Comparison of ENCODE assay signal across 25 cellular contexts in the genomic region with DNA sequence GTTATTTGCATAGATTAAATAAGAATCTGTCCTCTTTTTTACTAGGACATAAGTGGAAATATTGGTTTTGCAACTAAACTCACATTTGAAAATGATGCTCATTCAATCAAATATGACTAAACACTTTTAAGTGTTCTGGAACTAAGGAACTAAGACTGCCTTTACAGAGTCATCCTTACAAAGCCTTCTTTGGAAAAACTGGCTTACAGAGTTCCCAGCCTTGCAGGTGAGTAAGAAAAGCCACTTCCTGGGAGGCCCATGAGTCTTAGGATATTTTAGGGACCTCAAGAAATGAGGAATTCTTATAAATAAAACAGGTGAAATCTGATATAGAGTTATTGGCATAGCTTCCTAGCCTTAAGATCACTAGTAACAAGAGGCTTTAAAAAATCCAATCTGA.
"Had no signal": no experiment of that assay in that cellular context is flagged by ENCODE, and none has a peak within 500 bp of the region (broad histone marks: within the 10 kb centered on the region; RNA-seq: fewer than 3 reads in every experiment).

No MANE protein-coding gene starts in this region.

- H3K9me3 Mint-ChIP-seq: activated B cell treated with CpG ODN at 0.5 μM for 24 hours; activated CD8-positive, alpha-beta T cell treated with anti-CD3 and anti-CD28 coated beads for 36 hours; activated naive CD4-positive, alpha-beta T cell treated with anti-CD3 and anti-CD28 coated beads, Interleukin-2, amount 50 U/mL, for 24 hours; activated T-cell treated with anti-CD3 and anti-CD28 coated beads, Interleukin-2, amount 50 U/mL, for 4 hours; activated T-helper 17 cell treated with anti-CD3 and anti-CD28 coated beads, Interleukin-2, amount 50 U/mL, for 72 hours; effector memory CD8-positive, alpha-beta T cell; stimulated activated naive CD8-positive, alpha-beta T cell treated with anti-CD3 and anti-CD28 coated beads, Interleukin-15, Interleukin-2, amounts not matched to agents 100 ng/mL and 50 ng/mL, for 24 hours had no signal

- H3K9me3 ChIP-seq: body of pancreas, heart right ventricle, left lung, lower lobe of right lung, right lobe of liver, thoracic aorta had no signal

- H3K27ac ChIP-seq: body of pancreas, coronary artery, heart right ventricle, left lung, lower lobe of right lung, right lobe of liver, thoracic aorta had no signal

- H3K36me3 ChIP-seq: heart right ventricle, left lung, lower lobe of right lung, right lobe of liver, thoracic aorta had no signal

- H3K27me3 Mint-ChIP-seq: activated B cell treated with CpG ODN at 0.5 μM for 24 hours; activated CD8-positive, alpha-beta T cell treated with anti-CD3 and anti-CD28 coated beads for 36 hours; activated naive CD4-positive, alpha-beta T cell treated with anti-CD3 and anti-CD28 coated beads, Interleukin-2, amount 50 U/mL, for 24 hours; activated T-helper 17 cell treated with anti-CD3 and anti-CD28 coated beads, Interleukin-2, amount 50 U/mL, for 72 hours; effector memory CD8-positive, alpha-beta T cell; stimulated activated naive CD8-positive, alpha-beta T cell treated with anti-CD3 and anti-CD28 coated beads, Interleukin-15, Interleukin-2, amounts not matched to agents 100 ng/mL and 50 ng/mL, for 24 hours; T-helper 17 cell had no signal

- H3K4me3 ChIP-seq: body of pancreas, coronary artery, heart right ventricle, left lung, lower lobe of right lung, right lobe of liver, thoracic aorta had no signal

- DNase-seq: activated B cell treated with CpG ODN at 0.5 μM for 24 hours; activated CD4-positive, alpha-beta T cell treated with anti-CD3 and anti-CD28 coated beads, Interleukin-2, amount 50 U/mL, for 1 hour; activated CD8-positive, alpha-beta T cell treated with anti-CD3 and anti-CD28 coated beads for 36 hours; activated gamma-delta T cell treated with Interleukin-2 at 50 U/mL for 16 hours; activated T-cell treated with anti-CD3 and anti-CD28 coated beads, Interleukin-2, amount 50 U/mL, for 4 hours; anterior cingulate cortex; body of pancreas; effector memory CD8-positive, alpha-beta T cell; foreskin fibroblast; heart right ventricle; kidney glomerular epithelial cell; left lung; lower lobe of right lung; posterior cingulate gyrus; right lobe of liver; stimulated activated CD4-positive, alpha-beta T cell treated with anti-CD3 and anti-CD28 coated beads, Interleukin-4, amount 100 ng/mL, for 1 hour; T-helper 17 cell; T1000; trophoblast cell had no signal

- H3K27ac Mint-ChIP-seq: activated B cell treated with CpG ODN at 0.5 μM for 24 hours; activated CD8-positive, alpha-beta T cell treated with anti-CD3 and anti-CD28 coated beads for 36 hours; activated naive CD4-positive, alpha-beta T cell treated with anti-CD3 and anti-CD28 coated beads, Interleukin-2, amount 50 U/mL, for 24 hours; activated T-helper 17 cell treated with anti-CD3 and anti-CD28 coated beads, Interleukin-2, amount 50 U/mL, for 72 hours; effector memory CD8-positive, alpha-beta T cell; nephron; stimulated activated naive CD8-positive, alpha-beta T cell treated with anti-CD3 and anti-CD28 coated beads, Interleukin-15, Interleukin-2, amounts not matched to agents 100 ng/mL and 50 ng/mL, for 24 hours; T-helper 17 cell had no signal

- H3K4me3 Mint-ChIP-seq: activated B cell treated with CpG ODN at 0.5 μM for 24 hours; activated CD8-positive, alpha-beta T cell treated with anti-CD3 and anti-CD28 coated beads for 36 hours; activated naive CD4-positive, alpha-beta T cell treated with anti-CD3 and anti-CD28 coated beads, Interleukin-2, amount 50 U/mL, for 24 hours; activated T-cell treated with anti-CD3 and anti-CD28 coated beads, Interleukin-2, amount 50 U/mL, for 4 hours; activated T-helper 17 cell treated with anti-CD3 and anti-CD28 coated beads, Interleukin-2, amount 50 U/mL, for 72 hours; effector memory CD8-positive, alpha-beta T cell; nephron; stimulated activated naive CD8-positive, alpha-beta T cell treated with anti-CD3 and anti-CD28 coated beads, Interleukin-15, Interleukin-2, amounts not matched to agents 100 ng/mL and 50 ng/mL, for 24 hours; T-helper 17 cell had no signal

- H3K27me3 ChIP-seq: body of pancreas, heart right ventricle, left lung, right lobe of liver had no signal

- ATAC-seq: activated CD8-positive, alpha-beta T cell treated with anti-CD3 and anti-CD28 coated beads for 36 hours; activated T-cell treated with anti-CD3 and anti-CD28 coated beads, Interleukin-2, amount 50 U/mL, for 4 hours; activated T-helper 17 cell treated with anti-CD3 and anti-CD28 coated beads, Interleukin-2, amount 50 U/mL, for 72 hours; body of pancreas; effector memory CD8-positive, alpha-beta T cell; heart right ventricle; left lung; lower lobe of right lung; right lobe of liver; T-helper 17 cell had no signal
